1 cellular context compared by ENCODE assay signal in the genomic region with DNA sequence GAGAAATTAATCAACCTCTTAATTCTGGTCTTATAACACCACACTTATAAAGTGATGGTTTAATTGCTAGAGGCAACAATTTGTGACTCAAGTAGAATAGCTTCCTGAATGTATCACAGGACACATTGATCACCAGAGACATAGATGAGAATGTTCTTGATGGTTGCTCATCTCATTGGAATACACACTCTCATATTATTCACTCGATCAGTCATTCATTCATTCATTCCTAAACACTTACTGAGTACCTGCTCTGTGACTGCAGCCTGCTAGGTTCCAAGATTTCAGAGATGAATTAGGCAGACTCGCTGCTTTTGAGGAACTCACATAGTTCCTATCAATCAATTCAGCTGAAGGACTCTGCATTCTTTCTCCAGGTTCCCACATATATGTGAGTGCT.
TF ChIP-seq lines count a peak whose summit lies in the region.

No MANE protein-coding gene starts in this region.

TF ChIP-seq in HCT116, 20 proteins besides CTCF, POLR2A, EP300 and RAD21 (continued from another document):
- TF ChIP-seq EZH2 (IDR thresholded peaks at IDR 0.05) = no peak
- TF ChIP-seq EGR1 (IDR thresholded peaks at IDR 0.05; ENCODE audit: low read depth) = no peak
- TF ChIP-seq EZH2phosphoT487 (IDR thresholded peaks at IDR 0.05; ENCODE audit: borderline replicate concordance) = no peak
- TF ChIP-seq CEBPB (IDR thresholded peaks at IDR 0.05; ENCODE audit: low read depth) = no peak
- TF ChIP-seq POLR2AphosphoS5 (IDR thresholded peaks at IDR 0.05; ENCODE audit: low read depth, low read length) = no peak
TF ChIP-seq in HCT116: peak in this region for 0.
